In the genomic region with DNA sequence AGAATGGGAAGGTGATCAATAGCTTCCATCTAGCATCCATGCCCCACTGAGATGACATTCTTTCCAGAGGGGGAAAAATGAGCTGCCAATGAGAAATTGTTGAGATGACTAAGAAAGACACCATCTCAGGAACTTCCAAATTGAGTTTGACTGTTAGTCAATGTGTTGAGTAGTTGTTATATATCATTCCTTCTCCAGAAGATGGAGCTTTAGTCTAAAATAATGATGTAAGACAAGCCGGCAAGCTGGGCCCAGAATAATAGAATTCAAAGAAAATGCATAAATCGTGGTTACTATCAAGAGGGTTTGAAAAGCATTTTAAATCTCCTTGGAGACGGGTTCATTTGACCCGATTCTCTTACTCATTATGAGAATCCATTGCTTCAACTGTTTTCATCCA, we compare ENCODE assay signal across 12 cellular contexts.
A peak's percentile ranks its signal among the peaks of the same experiment; 100 is the strongest.
DNase-seq lines count a peak whose midpoint lies in the region; ATAC-seq and TF ChIP-seq lines count a peak whose summit lies in the region.
"Had no signal": no experiment of that assay in that cellular context is flagged by ENCODE, and none has a peak within 500 bp of the region (broad histone marks: within the 10 kb centered on the region; RNA-seq: fewer than 3 reads in every experiment).

No MANE protein-coding gene starts in this region.

- ATAC-seq in activated naive CD4-positive, alpha-beta T cell treated with anti-CD3 and anti-CD28 coated beads, Interleukin-2, amount 50 U/mL, for 72 hours, result peak; percentile 37 to 58
- peak; percentile 27; the same call in 1 of the 2 replicates for ATAC-seq in PC-3
- ATAC-seq in stimulated activated memory B cell treated with anti-CD40 and anti-IgM and Interleukin-4, amounts not matched to agents 10 μg/mL and 1 μg/mL and 100 μg/mL, for 72 hours, result peak; percentile 40

- H3K9ac ChIP-seq in PC-3 (ENCODE audit: low read length), result no peak overlapping the region

- no TSS peak for BruUV-seq in PC-3 (replicated peaks; lab: Mats Ljungman, UMichigan)

- no peaks in the 10 kb centered on the region for H3K36me3 ChIP-seq in PC-3 (ENCODE audit: low read depth, low read length)
- H3K36me3 ChIP-seq: tibial nerve had no signal

- no peak overlapping the region for H3K27ac ChIP-seq in PC-3 (ENCODE audit: low read length)
- H3K27ac ChIP-seq: tibial nerve had no signal

- no peaks in the 10 kb centered on the region for H3K36me3 Mint-ChIP-seq in activated naive CD4-positive, alpha-beta T cell treated with anti-CD3 and anti-CD28 coated beads, Interleukin-2, amount 50 U/mL, for 72 hours
- no peaks in the 10 kb centered on the region for H3K36me3 Mint-ChIP-seq in activated naive CD4-positive, alpha-beta T cell treated with anti-CD3 and anti-CD28 coated beads, Interleukin-2, amount 10 ng/mL, durations not matched to agents 7 days and 5 days
- H3K36me3 Mint-ChIP-seq in stimulated activated memory B cell treated with anti-CD40 and anti-IgM and Interleukin-4, amounts not matched to agents 10 μg/mL and 1 μg/mL and 100 μg/mL, for 72 hours, result no peaks in the 10 kb centered on the region

- intact Hi-C loops in PC-3 (cut with micrococcal nuclease), result loop anchor here (1.0 to 5.0 kb wide), 2 partner anchors 194 to 422 kb away; no protein-coding TSS in a partner anchor

- no peak overlapping the region for H2AFZ ChIP-seq in PC-3 (ENCODE audit: low read length)

- no peak for DNase-seq in activated naive CD4-positive, alpha-beta T cell treated with anti-CD3 and anti-CD28 coated beads, Interleukin-2, amount 50 U/mL, for 72 hours (ENCODE audit: low spot score in 2 of 2)
- no peak for DNase-seq in activated naive CD4-positive, alpha-beta T cell treated with anti-CD3 and anti-CD28 coated beads, Interleukin-2, amount 10 ng/mL, durations not matched to agents 7 days and 5 days
- peak; percentile 36 for DNase-seq in PC-3
- no peak for DNase-seq in epithelial cell of proximal tubule (ENCODE audit: low read depth)
- DNase-seq in NCI-H345 (lab: John Stamatoyannopoulos, UW), result no peak
- no peak for DNase-seq in iPS-NIHi11 (ENCODE audit: low spot score)
- DNase-seq in NCI-H146 (lab: John Stamatoyannopoulos, UW), result no peak
- DNase-seq: foreskin fibroblast, H9, NCI-H2029 had no signal

- no peaks in the 10 kb centered on the region for H3F3A ChIP-seq in PC-3 (ENCODE audit: low read length, unreplicated experiment)

- no peaks in the 10 kb centered on the region for H3K27me3 ChIP-seq in PC-3 (ENCODE audit: low read length)
- H3K27me3 ChIP-seq: tibial nerve had no signal

- no peak overlapping the region for H3K27ac Mint-ChIP-seq in activated naive CD4-positive, alpha-beta T cell treated with anti-CD3 and anti-CD28 coated beads, Interleukin-2, amount 50 U/mL, for 72 hours
- no peak overlapping the region for H3K27ac Mint-ChIP-seq in activated naive CD4-positive, alpha-beta T cell treated with anti-CD3 and anti-CD28 coated beads, Interleukin-2, amount 10 ng/mL, durations not matched to agents 7 days and 5 days
- peak overlapping the region; percentile 27 for H3K27ac Mint-ChIP-seq in stimulated activated memory B cell treated with anti-CD40 and anti-IgM and Interleukin-4, amounts not matched to agents 10 μg/mL and 1 μg/mL and 100 μg/mL, for 72 hours
- H3K27ac Mint-ChIP-seq: H9 had no signal

- H3K4me1 ChIP-seq in PC-3 (ENCODE audit: insufficient read depth, low read length), result no peaks in the 10 kb centered on the region
- H3K4me1 ChIP-seq: tibial nerve had no signal

- H3K4me1 Mint-ChIP-seq in activated naive CD4-positive, alpha-beta T cell treated with anti-CD3 and anti-CD28 coated beads, Interleukin-2, amount 10 ng/mL, durations not matched to agents 7 days and 5 days, result peaks cover 15% of the 10 kb centered on the region
- H3K4me1 Mint-ChIP-seq in stimulated activated memory B cell treated with anti-CD40 and anti-IgM and Interleukin-4, amounts not matched to agents 10 μg/mL and 1 μg/mL and 100 μg/mL, for 72 hours, result peaks cover 31% of the 10 kb centered on the region

- no peaks in the 10 kb centered on the region for H4K20me1 ChIP-seq in PC-3 (ENCODE audit: low read length)

- no peaks in the 10 kb centered on the region for H3K79me2 ChIP-seq in PC-3 (ENCODE audit: low read length)

- H3K9me3 Mint-ChIP-seq in activated naive CD4-positive, alpha-beta T cell treated with anti-CD3 and anti-CD28 coated beads, Interleukin-2, amount 50 U/mL, for 72 hours, result peaks cover 0 to 4% of the 10 kb centered on the region in 2 donors
- no peaks in the 10 kb centered on the region for H3K9me3 Mint-ChIP-seq in activated naive CD4-positive, alpha-beta T cell treated with anti-CD3 and anti-CD28 coated beads, Interleukin-2, amount 10 ng/mL, durations not matched to agents 7 days and 5 days
- H3K9me3 Mint-ChIP-seq in stimulated activated memory B cell treated with anti-CD40 and anti-IgM and Interleukin-4, amounts not matched to agents 10 μg/mL and 1 μg/mL and 100 μg/mL, for 72 hours, result no peaks in the 10 kb centered on the region
- H3K9me3 Mint-ChIP-seq: H9 had no signal

- CTCF ChIA-PET in activated naive CD4-positive, alpha-beta T cell treated with anti-CD3 and anti-CD28 coated beads, Interleukin-2, amount 10 ng/mL, durations not matched to agents 7 days and 5 days (lab: Charles Lee), result interaction anchor here (0.9 to 2.5 kb wide), 15 partner anchors 12 to 206 kb away, joined by 3 to 35 read pairs (median 3); no protein-coding TSS in a partner anchor
- CTCF ChIA-PET in PC-3 (lab: Charles Lee), result interaction anchor here (0.5 to 1.5 kb wide), 2 partner anchors 179 to 195 kb away, joined by 3 to 7 read pairs; no protein-coding TSS in a partner anchor

- H3K9me3 ChIP-seq in PC-3 (ENCODE audit: low read length), result no peaks in the 10 kb centered on the region
- H3K9me3 ChIP-seq: tibial nerve had no signal

- POLR2A ChIA-PET in PC-3 (lab: Charles Lee; ENCODE audit: unreplicated experiment), result interaction anchor here (0.6 kb wide), 1 partner anchor 196 kb away, joined by 3 read pairs; no protein-coding TSS in a partner anchor

- H3K27me3 Mint-ChIP-seq in activated naive CD4-positive, alpha-beta T cell treated with anti-CD3 and anti-CD28 coated beads, Interleukin-2, amount 10 ng/mL, durations not matched to agents 7 days and 5 days, result peaks cover 8% of the 10 kb centered on the region
- H3K27me3 Mint-ChIP-seq in stimulated activated memory B cell treated with anti-CD40 and anti-IgM and Interleukin-4, amounts not matched to agents 10 μg/mL and 1 μg/mL and 100 μg/mL, for 72 hours, result no peaks in the 10 kb centered on the region

- no peak overlapping the region for H3K4me2 ChIP-seq in PC-3 (ENCODE audit: low read length)

- no peaks in the 10 kb centered on the region for H3K9me2 ChIP-seq in PC-3 (replicated peaks; ENCODE audit: low read length)

- no peak overlapping the region for H3K4me3 ChIP-seq in PC-3 (ENCODE audit: low read length)
- H3K4me3 ChIP-seq in epithelial cell of proximal tubule (ENCODE audit: low read depth, low read length), result no peak overlapping the region
- H3K4me3 ChIP-seq: tibial nerve had no signal

- TF ChIP-seq CTCF in PC-3 (conservative IDR thresholded peaks at IDR 0.05; ENCODE audit: low read depth, low read length), result peak; percentile 48
- peak; percentile 34 for TF ChIP-seq CTCF in epithelial cell of proximal tubule (conservative IDR thresholded peaks at IDR 0.05; ENCODE audit: low read depth, low read length)

- no peak overlapping the region for H3K4me3 Mint-ChIP-seq in activated naive CD4-positive, alpha-beta T cell treated with anti-CD3 and anti-CD28 coated beads, Interleukin-2, amount 10 ng/mL, durations not matched to agents 7 days and 5 days
- H3K4me3 Mint-ChIP-seq in stimulated activated memory B cell treated with anti-CD40 and anti-IgM and Interleukin-4, amounts not matched to agents 10 μg/mL and 1 μg/mL and 100 μg/mL, for 72 hours, result no peak overlapping the region
- H3K4me3 Mint-ChIP-seq: H9 had no signal
